Comparison of ENCODE assay signal across 10 cellular contexts in the genomic region with DNA sequence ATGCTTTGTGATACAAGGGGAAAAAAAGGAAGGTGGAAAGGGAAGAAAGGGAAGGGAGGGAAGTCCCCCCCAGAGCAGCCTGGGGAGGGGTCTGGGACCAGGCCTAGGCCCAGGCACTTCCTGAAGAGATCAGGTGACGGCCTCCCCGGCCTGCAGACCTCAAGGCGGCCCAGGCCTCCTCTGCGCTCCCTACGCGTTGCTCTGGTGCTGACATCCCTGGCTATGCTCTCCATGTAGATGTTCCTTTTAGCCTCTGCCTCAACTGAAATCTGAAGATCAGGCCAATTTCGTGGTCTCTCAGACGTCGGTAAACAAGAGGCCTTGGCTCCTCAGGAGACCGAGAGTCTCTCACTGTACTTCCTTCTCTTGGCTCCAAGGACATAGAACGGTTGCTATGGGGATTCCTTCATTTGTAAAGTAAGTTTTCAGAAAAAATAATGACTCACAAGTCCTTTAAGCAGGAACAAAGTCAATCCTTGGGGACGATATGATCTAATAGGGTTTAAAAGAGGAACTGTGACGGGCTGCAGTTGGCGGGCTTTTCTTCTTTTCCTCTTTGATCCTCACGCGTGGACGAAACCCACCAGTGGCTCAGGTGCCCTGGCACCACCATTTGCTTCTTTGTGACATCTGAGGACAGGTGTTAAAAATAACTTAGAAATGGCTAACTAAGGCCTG. TPM values are rescaled to one million over a fixed set of nuclear protein-coding genes. Genes with fewer than 3 reads are reported as not detected.
DNase-seq lines count a peak whose midpoint lies in the region; ATAC-seq and TF ChIP-seq lines count a peak whose summit lies in the region.
"Had no signal": no experiment of that assay in that cellular context is flagged by ENCODE, and none has a peak within 500 bp of the region (broad histone marks: within the 10 kb centered on the region; RNA-seq: fewer than 3 reads in every experiment).

No MANE protein-coding gene starts in this region.

- H3K4me1 ChIP-seq in H9 (ENCODE audit: insufficient read depth, low read length) (peaks cover 3% of the 10 kb centered on the region; the same call in 1 of the 2 replicates), left ventricle myocardium inferior (peaks cover 12% of the 10 kb centered on the region), skeletal muscle satellite cell (ENCODE audit: control insufficient read depth, insufficient read depth, low read length) (peaks cover 18% of the 10 kb centered on the region), Peyer's patch (peaks cover 0 to 20% (median 3%) of the 10 kb centered on the region in 4 donors)

- H3K27me3 Mint-ChIP-seq in H9 (ENCODE audit: low read depth), result no peaks in the 10 kb centered on the region
- H3K27me3 Mint-ChIP-seq in activated B cell treated with CpG ODN at 0.5 μM for 24 hours, result no peaks in the 10 kb centered on the region

- H3K4me3 Mint-ChIP-seq in H9, result no peak overlapping the region; a peak in 1 of 5 replicates
- H3K4me3 Mint-ChIP-seq in activated B cell treated with CpG ODN at 0.5 μM for 24 hours, result no peak overlapping the region

- H3K9ac ChIP-seq in H9 (ENCODE audit: extremely low read depth, insufficient read length, low read length), result no peak overlapping the region
- H3K9ac ChIP-seq in skeletal muscle satellite cell (ENCODE audit: low read depth, low read length), result peak overlapping the region; percentile 35

- no peaks in the 10 kb centered on the region for H3K36me3 Mint-ChIP-seq in H9 (ENCODE audit: insufficient read depth in 1 of 3, low read depth in 3 of 3)
- no peaks in the 10 kb centered on the region for H3K36me3 Mint-ChIP-seq in activated B cell treated with CpG ODN at 0.5 μM for 24 hours (ENCODE audit: low read depth)

- no peak overlapping the region for H3K4me2 ChIP-seq in H9 (ENCODE audit: insufficient read depth, insufficient read length, low read length)
- H3K4me2 ChIP-seq in skeletal muscle satellite cell (ENCODE audit: low read length), result no peak overlapping the region

- no peak overlapping the region for H4K5ac ChIP-seq in H9 (ENCODE audit: insufficient read length, low read depth, low read length)

- intact Hi-C loops in activated B cell treated with CpG ODN at 0.5 μM for 24 hours (cut with micrococcal nuclease), result no loop called here
- intact Hi-C loops in left ventricle myocardium inferior (cut with micrococcal nuclease), result no loop called here

- no peak overlapping the region for H2BK20ac ChIP-seq in H9 (ENCODE audit: low read depth, low read length, poor library complexity, severe bottlenecking)

- CTCF ChIA-PET in activated B cell treated with CpG ODN at 0.5 μM for 24 hours (lab: Charles Lee), result no interaction called here

- POLR2A ChIA-PET in activated B cell treated with CpG ODN at 0.5 μM for 24 hours (lab: Charles Lee), result no interaction called here

- no peak overlapping the region for H4K8ac ChIP-seq in H9 (replicated peaks; ENCODE audit: insufficient read length, low read depth, low read length)

- H3K14ac ChIP-seq in H9 (ENCODE audit: insufficient read depth, low read length), result no peak overlapping the region

- no peak overlapping the region for H2AFZ ChIP-seq in H9 (ENCODE audit: low read length)

- H3K36me3 ChIP-seq in left ventricle myocardium inferior (no peaks in the 10 kb centered on the region), skeletal muscle satellite cell (ENCODE audit: insufficient read depth, low read length) (no peaks in the 10 kb centered on the region), Peyer's patch (no peaks in the 10 kb centered on the region)
- H3K36me3 ChIP-seq: MG63 had no signal

- no peak overlapping the region for H3K23ac ChIP-seq in H9 (ENCODE audit: insufficient read length, low read depth, low read length)

- no peak overlapping the region for H2AK5ac ChIP-seq in H9 (ENCODE audit: insufficient read length, low read length)

- H3K9me3 ChIP-seq in H9 (ENCODE audit: control insufficient read depth, low read depth, low read length), result no peaks in the 10 kb centered on the region
- H3K9me3 ChIP-seq in left ventricle myocardium inferior (replicated peaks), result no peaks in the 10 kb centered on the region
- no peaks in the 10 kb centered on the region for H3K9me3 ChIP-seq in skeletal muscle satellite cell (replicated peaks; ENCODE audit: low read length)
- no peaks in the 10 kb centered on the region for H3K9me3 ChIP-seq in Peyer's patch
- H3K9me3 ChIP-seq: MG63 had no signal

- ATAC-seq in activated B cell treated with CpG ODN at 0.5 μM for 24 hours (ENCODE audit: low read depth) (peak; percentile 56), HG03135 (IDR thresholded peaks at IDR 0.05; ENCODE audit: unreplicated experiment) (no peak)

- no peak overlapping the region for H3K18ac ChIP-seq in H9 (ENCODE audit: insufficient read length, low read depth, low read length)

- no CpG with 5 or more reads among the region's 17 CpGs for WGBS in H9 (ENCODE audit: extremely low coverage, insufficient read length, low lambda C conversion rate)

- H3K27me3 ChIP-seq in H9 (ENCODE audit: insufficient read depth, low read length) (no peaks in the 10 kb centered on the region), left ventricle myocardium inferior (ENCODE audit: low read depth) (no peaks in the 10 kb centered on the region), skeletal muscle satellite cell (ENCODE audit: control insufficient read depth, insufficient read depth, low read length) (no peaks in the 10 kb centered on the region), Peyer's patch (no peaks in the 10 kb centered on the region)
- H3K27me3 ChIP-seq: MG63 had no signal

- no peaks in the 10 kb centered on the region for H3K23me2 ChIP-seq in H9 (ENCODE audit: insufficient read length, low read depth, low read length, poor library complexity, severe bottlenecking)

- H3K9me3 Mint-ChIP-seq in H9, result no peaks in the 10 kb centered on the region; a peak in 1 of 5 replicates
- H3K9me3 Mint-ChIP-seq in activated B cell treated with CpG ODN at 0.5 μM for 24 hours, result no peaks in the 10 kb centered on the region

- no peaks in the 10 kb centered on the region for H4K20me1 ChIP-seq in H9 (ENCODE audit: control insufficient read depth, insufficient read depth, insufficient read length)

- no peak overlapping the region for H3T11ph ChIP-seq in H9 (ENCODE audit: low read length)

- H3K79me1 ChIP-seq in H9 (ENCODE audit: insufficient read depth, low read depth, low read length, poor library complexity, severe bottlenecking), result no peaks in the 10 kb centered on the region

- no peak overlapping the region for H2BK12ac ChIP-seq in H9 (ENCODE audit: insufficient read length, low read depth, low read length)

- DNase-seq in H9 (no peak), activated B cell treated with CpG ODN at 0.5 μM for 24 hours (no peak), left ventricle myocardium inferior (no peak), NCI-H1092 treated with DMSO at 0.1 percent for 48 hours (lab: John Stamatoyannopoulos, UW) (no peak), Peyer's patch (no peak), HK-2 (ENCODE audit: unreplicated experiment) (no peak)
- DNase-seq: activated CD4-positive, alpha-beta T cell treated with anti-CD3 and anti-CD28 coated beads, Interleukin-2, amount 50 U/mL, for 48 hours; MG63 had no signal

- peak overlapping the region in 2 of 3 experiments; percentile 56 to 58; a peak in 3 of 7 replicates for H3K27ac Mint-ChIP-seq in H9
- peak overlapping the region; percentile 6 for H3K27ac Mint-ChIP-seq in activated B cell treated with CpG ODN at 0.5 μM for 24 hours

- TF ChIP-seq CTCF in H9 (conservative IDR thresholded peaks at IDR 0.05) (no peak), activated B cell treated with CpG ODN at 0.5 μM for 24 hours (IDR thresholded peaks at IDR 0.05) (no peak), left ventricle myocardium inferior (IDR thresholded peaks at IDR 0.05; ENCODE audit: borderline replicate concordance) (no peak), Peyer's patch (IDR thresholded peaks at IDR 0.05) (no peak)

- H3K4me1 Mint-ChIP-seq in H9 (peaks cover 29 to 53% of the 10 kb centered on the region in 2 experiments), activated B cell treated with CpG ODN at 0.5 μM for 24 hours (peaks cover 15% of the 10 kb centered on the region)

- H3K4me3 ChIP-seq in left ventricle myocardium inferior, result no peak overlapping the region
- H3K4me3 ChIP-seq in skeletal muscle satellite cell (ENCODE audit: low read length), result no peak overlapping the region
- H3K4me3 ChIP-seq in Peyer's patch, result no peak overlapping the region
- H3K4me3 ChIP-seq: MG63 had no signal

- no peak overlapping the region for H2BK120ac ChIP-seq in H9 (ENCODE audit: low read depth, low read length, poor library complexity, severe bottlenecking)

- H4K91ac ChIP-seq in H9 (ENCODE audit: insufficient read length, low read depth, low read length), result no peak overlapping the region

- no peak for TF ChIP-seq POLR2A in Peyer's patch (IDR thresholded peaks at IDR 0.05)

- no peak overlapping the region for H3K4ac ChIP-seq in H9 (ENCODE audit: low read depth, low read length)

- H3K56ac ChIP-seq in H9 (ENCODE audit: insufficient read length, low read depth, low read length), result no peak overlapping the region

- no peak overlapping the region for H2BK15ac ChIP-seq in H9 (ENCODE audit: low read depth, low read length)

- no peaks in the 10 kb centered on the region for H3K79me2 ChIP-seq in H9 (ENCODE audit: insufficient read depth, low read length)

- H3K27ac ChIP-seq in H9 (ENCODE audit: insufficient read length, low read depth, low read length), result no peak overlapping the region
- H3K27ac ChIP-seq in left ventricle myocardium inferior (replicated peaks), result peak overlapping the region; percentile 63
- no peak overlapping the region for H3K27ac ChIP-seq in Peyer's patch

- H2BK5ac ChIP-seq in H9 (ENCODE audit: insufficient read length, low read length), result no peak overlapping the region

RNA-seq across cellular contexts. Expression of gene CGNL1, which starts 55.6 kb away (rescaled TPM):
- total RNA-seq in H9 (2021) (32.5 and 34.6 TPM in 2 replicates), activated B cell treated with CpG ODN at 0.5 μM for 24 hours (0.11 and 0.15 TPM in 2 replicates), left ventricle myocardium inferior (31.9 TPM), Peyer's patch (1 to 10 TPM; 1.2 to 9.9 (median 2.1) TPM)
- 0.44 TPM in 1 of 2 replicates, not detected in the other for total RNA-seq in skeletal muscle satellite cell (2012; rRNA removed)
